30 cellular contexts compared by ENCODE assay signal in the genomic region with DNA sequence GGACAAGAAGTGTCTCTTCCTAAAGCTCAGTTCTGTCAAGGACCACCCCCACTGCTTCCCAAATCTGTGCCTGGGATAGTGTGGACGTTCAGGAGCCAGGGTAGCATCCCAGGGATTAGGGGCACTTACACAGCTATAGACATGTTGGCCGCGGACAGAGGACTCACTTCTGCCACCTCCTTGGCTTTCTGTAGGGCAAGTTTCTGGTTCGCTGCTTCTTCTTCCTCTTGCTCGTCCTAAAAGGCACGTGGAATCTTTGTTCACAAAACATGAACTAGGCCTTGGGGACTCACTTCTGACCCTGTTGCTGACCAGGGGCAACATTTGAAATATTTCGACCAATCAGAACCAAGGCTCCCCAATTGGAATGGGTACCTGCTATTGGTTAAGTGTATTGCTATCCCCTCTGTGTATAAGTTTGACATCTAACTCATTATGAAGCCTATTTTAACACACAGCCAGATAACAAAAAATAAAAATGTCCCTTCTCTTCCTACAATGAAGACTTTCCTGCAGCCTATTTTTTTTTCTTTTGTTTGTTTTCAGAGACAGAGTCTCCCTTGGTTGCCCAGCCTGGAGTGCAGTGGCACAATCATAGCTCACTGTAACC.
"Had no signal": no experiment of that assay in that cellular context is flagged by ENCODE, and none has a peak within 500 bp of the region (broad histone marks: within the 10 kb centered on the region; RNA-seq: fewer than 3 reads in every experiment).

No MANE protein-coding gene starts in this region.

- H3K9me3 Mint-ChIP-seq: activated CD4-positive, alpha-beta memory T cell treated with anti-CD3 and anti-CD28 coated beads, Interleukin-2, amount 10 ng/mL, durations not matched to agents 7 days and 5 days; activated CD4-positive, alpha-beta T cell treated with anti-CD3 and anti-CD28 coated beads, Interleukin-2, amount 10 ng/mL, durations not matched to agents 7 days and 5 days; activated T-cell treated with anti-CD3 and anti-CD28 coated beads, Interleukin-2, amount 50 U/mL, for 24 hours; activated T-helper 17 cell treated with anti-CD3 and anti-CD28 coated beads, Interleukin-2, amount 50 U/mL, for 72 hours; central memory CD8-positive, alpha-beta T cell; dendritic cell treated with granulocyte-macrophage colony-stimulating factor and Interleukin-4, amounts not matched to agents 40 ng/mL and 50 ng/mL, for 4 days had no signal

- DNase-seq: activated CD4-positive, alpha-beta memory T cell treated with anti-CD3 and anti-CD28 coated beads, Interleukin-2, amount 10 ng/mL, durations not matched to agents 7 days and 5 days; activated CD4-positive, alpha-beta T cell treated with anti-CD3 and anti-CD28 coated beads for 1 hour; activated CD4-positive, alpha-beta T cell treated with anti-CD3 and anti-CD28 coated beads for 4 hours; activated CD4-positive, alpha-beta T cell treated with anti-CD3 and anti-CD28 coated beads, Interleukin-2, amount 10 ng/mL, durations not matched to agents 7 days and 5 days; activated CD4-positive, alpha-beta T cell treated with anti-CD3 and anti-CD28 coated beads, Interleukin-2, amount 50 U/mL, for 4 hours; activated CD8-positive, alpha-beta memory T cell treated with anti-CD3 and anti-CD28 coated beads, Interleukin-2, amount 50 U/mL, for 48 hours; activated effector memory CD4-positive, alpha-beta T cell treated with Interleukin-2 at 50 U/mL for 16 hours; activated gamma-delta T cell treated with Interleukin-2 at 50 U/mL for 16 hours; activated naive CD4-positive, alpha-beta T cell treated with anti-CD3 and anti-CD28 coated beads, Interleukin-2, amount 50 U/mL, for 16 hours; activated naive CD4-positive, alpha-beta T cell treated with Interleukin-2 at 50 U/mL for 16 hours; activated T-cell treated with anti-CD3 and anti-CD28 coated beads for 4 hours; activated T-cell treated with anti-CD3 and anti-CD28 coated beads, Interleukin-2, amount 50 U/mL, for 24 hours; amniotic stem cell; anterior cingulate cortex; brain microvascular endothelial cell; effector memory CD4-positive, alpha-beta T cell; endodermal cell; erythroblast; T-helper 1 cell; T-helper 2 cell had no signal

- H3K27me3 ChIP-seq: brain microvascular endothelial cell had no signal

- ATAC-seq: activated T-helper 17 cell treated with anti-CD3 and anti-CD28 coated beads, Interleukin-2, amount 50 U/mL, for 72 hours; gastroesophageal sphincter; WTC11 had no signal

- H3K36me3 ChIP-seq: brain microvascular endothelial cell, esophagus muscularis mucosa, gastroesophageal sphincter had no signal

- H3K4me1 Mint-ChIP-seq: activated CD4-positive, alpha-beta memory T cell treated with anti-CD3 and anti-CD28 coated beads, Interleukin-2, amount 10 ng/mL, durations not matched to agents 7 days and 5 days; central memory CD8-positive, alpha-beta T cell; WTC11 had no signal

- H3K36me3 Mint-ChIP-seq: activated naive CD8-positive, alpha-beta T cell had no signal

- H3K27ac ChIP-seq: brain microvascular endothelial cell, coronary artery, esophagus muscularis mucosa, gastroesophageal sphincter, VCaP had no signal

- H3K27ac Mint-ChIP-seq: activated CD4-positive, alpha-beta memory T cell treated with anti-CD3 and anti-CD28 coated beads, Interleukin-2, amount 10 ng/mL, durations not matched to agents 7 days and 5 days; activated CD4-positive, alpha-beta T cell treated with anti-CD3 and anti-CD28 coated beads, Interleukin-2, amount 10 ng/mL, durations not matched to agents 7 days and 5 days; activated naive CD8-positive, alpha-beta T cell; activated T-cell treated with anti-CD3 and anti-CD28 coated beads, Interleukin-2, amount 50 U/mL, for 24 hours; activated T-helper 17 cell treated with anti-CD3 and anti-CD28 coated beads, Interleukin-2, amount 50 U/mL, for 72 hours; dendritic cell treated with granulocyte-macrophage colony-stimulating factor and Interleukin-4, amounts not matched to agents 40 ng/mL and 50 ng/mL, for 4 days; endodermal cell; WTC11 had no signal

- H3K9me3 ChIP-seq: esophagus muscularis mucosa, gastroesophageal sphincter had no signal

- H3K4me3 ChIP-seq: coronary artery, dorsolateral prefrontal cortex, esophagus muscularis mucosa, gastroesophageal sphincter had no signal

- H3K4me3 Mint-ChIP-seq: activated CD4-positive, alpha-beta memory T cell treated with anti-CD3 and anti-CD28 coated beads, Interleukin-2, amount 10 ng/mL, durations not matched to agents 7 days and 5 days; activated CD4-positive, alpha-beta T cell treated with anti-CD3 and anti-CD28 coated beads, Interleukin-2, amount 10 ng/mL, durations not matched to agents 7 days and 5 days; activated naive CD8-positive, alpha-beta T cell; activated T-cell treated with anti-CD3 and anti-CD28 coated beads, Interleukin-2, amount 50 U/mL, for 24 hours; activated T-helper 17 cell treated with anti-CD3 and anti-CD28 coated beads, Interleukin-2, amount 50 U/mL, for 72 hours; central memory CD8-positive, alpha-beta T cell; dendritic cell treated with granulocyte-macrophage colony-stimulating factor and Interleukin-4, amounts not matched to agents 40 ng/mL and 50 ng/mL, for 4 days; endodermal cell; WTC11 had no signal
